28 cellular contexts compared by ENCODE assay signal in the genomic region with DNA sequence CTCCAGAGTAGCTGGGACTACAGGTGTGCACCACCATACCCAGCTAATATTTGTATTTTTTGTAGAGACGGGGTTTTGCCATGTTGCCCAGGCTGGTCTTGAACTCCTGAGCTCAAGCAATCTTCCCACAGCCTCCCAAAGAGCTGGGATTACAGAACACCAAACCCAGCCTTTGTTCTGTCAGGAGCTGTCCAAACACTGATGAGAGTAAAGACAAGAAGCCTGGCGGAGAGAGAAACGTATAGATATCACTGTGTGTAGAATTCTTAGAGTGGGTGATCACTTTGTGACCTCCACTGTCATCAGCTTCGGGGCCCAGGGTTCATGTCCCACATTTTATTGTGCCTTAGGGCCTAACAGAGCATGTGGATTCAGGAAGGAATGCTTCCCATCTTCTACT.
"Had no signal": no experiment of that assay in that cellular context is flagged by ENCODE, and none has a peak within 500 bp of the region (broad histone marks: within the 10 kb centered on the region; RNA-seq: fewer than 3 reads in every experiment).

No MANE protein-coding gene starts in this region.

- H3K27ac Mint-ChIP-seq: activated CD8-positive, alpha-beta T cell treated with anti-CD3 and anti-CD28 coated beads, Interleukin-2, amount 10 ng/mL, durations not matched to agents 7 days and 5 days; activated naive CD4-positive, alpha-beta T cell treated with anti-CD3 and anti-CD28 coated beads for 36 hours; activated naive CD4-positive, alpha-beta T cell treated with anti-CD3 and anti-CD28 coated beads, Interleukin-2, amount 50 U/mL, for 72 hours; activated T-cell treated with anti-CD3 and anti-CD28 coated beads, Interleukin-2, amount 50 U/mL, for 24 hours; activated T-helper 1 cell treated with anti-CD3 and anti-CD28 coated beads, Interleukin-12 subunit alpha, Interleukin-12 subunit beta, Interleukin-2, Interleukin-4 antibody, amounts not matched to agents 30 ng/mL and 10 ng/mL and 1 ng/mL, durations not matched to agents 14 hours and 24 hours and 36 hours; T-helper 2 cell treated with Interferon-gamma antibody and Interleukin-4, amounts not matched to agents 5 μg/mL and 100 μg/mL, for 36 hours had no signal

- H3K9me3 Mint-ChIP-seq: activated CD4-positive, alpha-beta T cell treated with anti-CD3 and anti-CD28 coated beads, Interleukin-2, amount 10 ng/mL, durations not matched to agents 7 days and 5 days; activated naive CD4-positive, alpha-beta T cell treated with anti-CD3 and anti-CD28 coated beads for 36 hours; activated naive CD4-positive, alpha-beta T cell treated with anti-CD3 and anti-CD28 coated beads, Interleukin-2, amount 50 U/mL, for 72 hours; activated T-cell treated with anti-CD3 and anti-CD28 coated beads, Interleukin-2, amount 50 U/mL, for 24 hours; activated T-helper 1 cell treated with anti-CD3 and anti-CD28 coated beads, Interleukin-12 subunit alpha, Interleukin-12 subunit beta, Interleukin-2, Interleukin-4 antibody, amounts not matched to agents 30 ng/mL and 10 ng/mL and 1 ng/mL, durations not matched to agents 14 hours and 24 hours and 36 hours; T-helper 2 cell treated with Interferon-gamma antibody and Interleukin-4, amounts not matched to agents 5 μg/mL and 100 μg/mL, for 36 hours had no signal

- H3K27me3 Mint-ChIP-seq: activated CD4-positive, alpha-beta T cell treated with anti-CD3 and anti-CD28 coated beads, Interleukin-2, amount 10 ng/mL, durations not matched to agents 7 days and 5 days; activated T-cell treated with anti-CD3 and anti-CD28 coated beads, Interleukin-2, amount 50 U/mL, for 24 hours had no signal

- DNase-seq: activated CD4-positive, alpha-beta T cell treated with anti-CD3 and anti-CD28 coated beads, Interleukin-2, amount 10 ng/mL, durations not matched to agents 7 days and 5 days; activated CD4-positive, alpha-beta T cell treated with anti-CD3 and anti-CD28 coated beads, Interleukin-2, amount 50 U/mL, for 48 hours; activated CD8-positive, alpha-beta T cell treated with anti-CD3 and anti-CD28 coated beads, Interleukin-2, amount 10 ng/mL, durations not matched to agents 7 days and 5 days; activated gamma-delta T cell treated with Interleukin-2 at 50 U/mL for 16 hours; activated naive CD4-positive, alpha-beta T cell treated with anti-CD3 and anti-CD28 coated beads for 36 hours; activated T-cell treated with anti-CD3 and anti-CD28 coated beads, Interleukin-2, amount 50 U/mL, for 24 hours; adrenal gland; body of pancreas; caudate nucleus; cerebellar nuclear complex; KBM-7; NCI-H1105; NCI-H1417 treated with DMSO at 0.1 percent for 48 hours; NCI-H187 treated with DMSO at 0.1 percent for 48 hours; NCI-H2081; NCI-H226; NCI-H446 treated with DMSO at 0.1 percent for 48 hours; NCI-H524; PC-3; Peyer's patch; RPMI8226; SHP77 treated with DMSO at 0.1 percent for 48 hours; SW 1271 had no signal

- H3K36me3 ChIP-seq: adrenal gland, breast epithelium, Peyer's patch, SJSA1 had no signal

- H3K27me3 ChIP-seq: adrenal gland, body of pancreas, breast epithelium, Peyer's patch, SJSA1 had no signal

- H3K27ac ChIP-seq: adrenal gland, body of pancreas, breast epithelium, Peyer's patch, SJSA1 had no signal

- H3K4me1 ChIP-seq: adrenal gland, body of pancreas, breast epithelium, Peyer's patch, SJSA1 had no signal

- H3K9me3 ChIP-seq: adrenal gland, body of pancreas, breast epithelium, Peyer's patch, SJSA1 had no signal

- H3K4me3 Mint-ChIP-seq: activated CD4-positive, alpha-beta T cell treated with anti-CD3 and anti-CD28 coated beads, Interleukin-2, amount 10 ng/mL, durations not matched to agents 7 days and 5 days; activated CD8-positive, alpha-beta T cell treated with anti-CD3 and anti-CD28 coated beads, Interleukin-2, amount 10 ng/mL, durations not matched to agents 7 days and 5 days; activated naive CD4-positive, alpha-beta T cell treated with anti-CD3 and anti-CD28 coated beads for 36 hours; activated T-cell treated with anti-CD3 and anti-CD28 coated beads, Interleukin-2, amount 50 U/mL, for 24 hours; activated T-helper 1 cell treated with anti-CD3 and anti-CD28 coated beads, Interleukin-12 subunit alpha, Interleukin-12 subunit beta, Interleukin-2, Interleukin-4 antibody, amounts not matched to agents 30 ng/mL and 10 ng/mL and 1 ng/mL, durations not matched to agents 14 hours and 24 hours and 36 hours; T-helper 2 cell treated with Interferon-gamma antibody and Interleukin-4, amounts not matched to agents 5 μg/mL and 100 μg/mL, for 36 hours had no signal

- H3K4me3 ChIP-seq: adrenal gland, body of pancreas, breast epithelium, Peyer's patch, SJSA1 had no signal

- H3K36me3 Mint-ChIP-seq: activated naive CD4-positive, alpha-beta T cell treated with anti-CD3 and anti-CD28 coated beads, Interleukin-2, amount 50 U/mL, for 72 hours had no signal

- ATAC-seq: activated CD8-positive, alpha-beta T cell treated with anti-CD3 and anti-CD28 coated beads, Interleukin-2, amount 10 ng/mL, durations not matched to agents 7 days and 5 days; activated naive CD4-positive, alpha-beta T cell treated with anti-CD3 and anti-CD28 coated beads, Interleukin-2, amount 50 U/mL, for 72 hours; body of pancreas; PC-3 had no signal
